ENCODE assay signal across 8 cellular contexts in the genomic region with DNA sequence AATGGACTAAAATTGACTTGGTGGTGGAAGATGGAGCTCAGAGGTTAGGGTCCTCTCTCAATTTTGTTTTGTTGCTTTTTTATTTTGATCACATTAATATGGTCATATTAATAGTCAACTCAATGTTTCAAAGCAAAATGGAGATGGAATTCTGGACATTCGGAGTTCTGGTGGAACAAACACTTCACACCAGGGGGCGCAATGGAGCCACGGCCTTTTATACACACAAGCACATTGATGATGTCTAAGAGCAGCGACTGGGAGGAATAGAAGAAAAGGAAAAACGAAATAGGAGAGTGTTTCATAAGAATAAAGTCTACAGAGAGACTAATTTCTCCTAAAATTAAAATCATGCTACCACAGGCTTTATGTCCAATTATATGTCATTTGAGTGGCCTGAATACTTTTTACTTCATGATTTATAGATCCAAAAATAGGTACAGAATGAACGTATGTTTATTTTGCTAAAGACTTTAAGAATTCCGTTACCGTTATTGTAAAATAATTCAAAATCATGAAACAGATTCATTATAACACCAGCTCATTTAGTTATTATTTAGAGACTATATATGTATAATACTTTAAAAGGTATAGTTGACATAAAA.
DNase-seq lines count a peak whose midpoint lies in the region; ATAC-seq, FAIRE-seq and TF ChIP-seq lines count a peak whose summit lies in the region.

No MANE protein-coding gene starts in this region.

- peak; percentile 30 for FAIRE-seq in GM12892 (lab: Jason Lieb, UNC)

- peaks cover 4% of the 10 kb centered on the region for H3K27me3 Mint-ChIP-seq in memory B cell

- DNase-seq in A172 (ENCODE audit: low spot score), result peak; percentile 67
- DNase-seq in GM12892 (ENCODE audit: insufficient read length), result peak; percentile 5
- peak; percentile 74 for DNase-seq in NCI-H2227 treated with DMSO at 0.1 percent for 48 hours (lab: John Stamatoyannopoulos, UW)
- peak; percentile 50 to 65 for DNase-seq in activated CD4-positive, alpha-beta T cell treated with anti-CD3 and anti-CD28 coated beads for 24 hours (ENCODE audit: low read depth in 2 of 2)
- DNase-seq in dermis blood vessel endothelial cell, result peak; percentile 85
- DNase-seq in memory B cell (ENCODE audit: low spot score in 2 of 2), result peak; percentile 2 to 21
- peak; percentile 50 for DNase-seq in stimulated activated CD8-positive, alpha-beta memory T cell treated with anti-CD3 and anti-CD28 coated beads, Interleukin-4, amount 100 ng/mL, for 24 hours (ENCODE audit: low read depth)

- no peak overlapping the region for H3K27ac Mint-ChIP-seq in memory B cell

- H3K4me3 Mint-ChIP-seq in memory B cell, result no peak overlapping the region

- no peaks in the 10 kb centered on the region for H3K36me3 Mint-ChIP-seq in memory B cell

- ATAC-seq in HG03066 (IDR thresholded peaks at IDR 0.05; ENCODE audit: low read depth, unreplicated experiment), result peak; percentile 79
- ATAC-seq in memory B cell (ENCODE audit: low read depth), result no peak

- no peak for TF ChIP-seq POLR2A in GM12892 (IDR thresholded peaks at IDR 0.05; ENCODE audit: low read depth, low read length)

- peaks cover 3% of the 10 kb centered on the region for H3K4me1 Mint-ChIP-seq in memory B cell

- H3K9me3 Mint-ChIP-seq in memory B cell, result peaks cover 2% of the 10 kb centered on the region

Comparison
In these comparisons a context has a peak if more than half of its experiments do, and no peak if none do; other contexts are left out.
1. DNase-seq: peak in every context shown above with its lines; median percentile 85 in dermis blood vessel endothelial cell; 74 in NCI-H2227 treated with DMSO at 0.1 percent for 48 hours; 67 in A172; 58 in activated CD4-positive, alpha-beta T cell treated with anti-CD3 and anti-CD28 coated beads for 24 hours; 50 in stimulated activated CD8-positive, alpha-beta memory T cell treated with anti-CD3 and anti-CD28 coated beads, Interleukin-4, amount 100 ng/mL, for 24 hours; 12 in memory B cell; 5 in GM12892.